31 cellular contexts compared by ENCODE assay signal in genomic region chr16:86121611-86122010, GRCh38.
"Had no signal": no experiment of that assay in that cellular context is flagged by ENCODE, and none has a peak within 500 bp of the region (broad histone marks: within the 10 kb centered on the region; RNA-seq: fewer than 3 reads in every experiment).

No MANE protein-coding gene starts in this region.

- FAIRE-seq: endometrium, endothelial cell of umbilical vein had no signal

- H3K27me3 ChIP-seq: body of pancreas, colonic mucosa, gastroesophageal sphincter had no signal

- H3K36me3 ChIP-seq: adrenal gland, colonic mucosa, esophagus squamous epithelium, gastroesophageal sphincter, WERI-Rb-1 had no signal

- DNase-seq: activated B cell treated with CpG ODN at 0.5 μM for 24 hours; activated CD4-positive, alpha-beta T cell treated with anti-CD3 and anti-CD28 coated beads for 48 hours; activated CD4-positive, alpha-beta T cell treated with anti-CD3 and anti-CD28 coated beads, Interleukin-2, amount 50 U/mL, for 1 hour; activated CD4-positive, alpha-beta T cell treated with anti-CD3 and anti-CD28 coated beads, Interleukin-2, amount 50 U/mL, for 48 hours; activated CD8-positive, alpha-beta memory T cell treated with anti-CD3 and anti-CD28 coated beads for 24 hours; activated CD8-positive, alpha-beta T cell treated with anti-CD3 and anti-CD28 coated beads for 36 hours; activated effector memory CD4-positive, alpha-beta T cell treated with Interleukin-2 at 50 U/mL for 16 hours; activated gamma-delta T cell treated with Interleukin-2 at 50 U/mL for 16 hours; activated naive CD4-positive, alpha-beta T cell treated with anti-CD3 and anti-CD28 coated beads, Interleukin-2, amount 50 U/mL, for 16 hours; activated naive CD4-positive, alpha-beta T cell treated with Interleukin-2 at 50 U/mL for 16 hours; activated naive CD8-positive, alpha-beta T cell treated with anti-CD3 and anti-CD28 coated beads, Interleukin-2, amount 50 U/mL, for 24 hours; activated T-cell treated with anti-CD3 and anti-CD28 coated beads, Interleukin-2, amount 50 U/mL, for 4 hours; adrenal gland; amygdala; aorta; body of pancreas; central memory CD4-positive, alpha-beta T cell; cerebellar nuclear complex; colonic mucosa; effector CD8-positive, alpha-beta T cell; esophagus squamous epithelium; foreskin melanocyte; T-helper 17 cell; T1000; WERI-Rb-1 had no signal

- H3K27ac ChIP-seq: adrenal gland, body of pancreas, colonic mucosa, epithelial cell of prostate, esophagus squamous epithelium, gastroesophageal sphincter, WERI-Rb-1 had no signal

- H3K9me3 ChIP-seq: adrenal gland, body of pancreas, colonic mucosa, esophagus squamous epithelium, gastroesophageal sphincter had no signal

- ATAC-seq: activated CD4-positive, CD25-positive, alpha-beta regulatory T cell treated with anti-CD3 and anti-CD28 coated beads, Interleukin-2, amount 50 U/mL, for 24 hours; activated naive CD8-positive, alpha-beta T cell treated with anti-CD3 and anti-CD28 coated beads, Interleukin-2, amount 50 U/mL, for 24 hours; activated T-helper 17 cell treated with anti-CD3 and anti-CD28 coated beads, Interleukin-2, amount 50 U/mL, for 72 hours; body of pancreas; gastroesophageal sphincter; T-helper 17 cell had no signal

- H3K4me3 ChIP-seq: adrenal gland, body of pancreas, colonic mucosa, esophagus squamous epithelium, gastroesophageal sphincter had no signal

- H3K4me1 ChIP-seq: adrenal gland, colonic mucosa, gastroesophageal sphincter had no signal
